ENCODE assay signal across 11 cellular contexts in genomic region chr11:11416502-11416901, GRCh38.
DNase-seq lines count a peak whose midpoint lies in the region; ATAC-seq and TF ChIP-seq lines count a peak whose summit lies in the region.
"Had no signal": no experiment of that assay in that cellular context is flagged by ENCODE, and none has a peak within 500 bp of the region (broad histone marks: within the 10 kb centered on the region; RNA-seq: fewer than 3 reads in every experiment).

No MANE protein-coding gene starts in this region.

- H3K36me3 ChIP-seq in naive thymus-derived CD4-positive, alpha-beta T cell (ENCODE audit: control insufficient read depth in 2 of 3, insufficient read depth in 3 of 3, low read length in 3 of 3): no peaks in the 10 kb centered on the region

- H3K9me3 Mint-ChIP-seq in brain: no peaks in the 10 kb centered on the region
- no peaks in the 10 kb centered on the region for H3K9me3 Mint-ChIP-seq in naive thymus-derived CD4-positive, alpha-beta T cell
- no peaks in the 10 kb centered on the region for H3K9me3 Mint-ChIP-seq in activated T-helper 1 cell treated with anti-CD3 and anti-CD28 coated beads, Interleukin-12 subunit alpha, Interleukin-12 subunit beta, Interleukin-2, Interleukin-4 antibody, amounts not matched to agents 30 ng/mL and 10 ng/mL and 1 ng/mL, durations not matched to agents 14 hours and 24 hours and 36 hours
- H3K9me3 Mint-ChIP-seq: activated T-helper 2 cell treated with anti-CD3 and anti-CD28 coated beads, Interferon-gamma antibody, Interleukin-2, Interleukin-4, amounts not matched to agents 10 μg/mL and 5 μg/mL and 100 μg/mL, durations not matched to agents 14 hours and 24 hours and 36 hours; stimulated activated naive CD8-positive, alpha-beta T cell treated with anti-CD3 and anti-CD28 coated beads, Interleukin-15, amount 100 ng/mL, for 72 hours had no signal

- no peaks in the 10 kb centered on the region for H3K4me1 ChIP-seq in naive thymus-derived CD4-positive, alpha-beta T cell (ENCODE audit: control insufficient read depth in 2 of 2, insufficient read depth in 2 of 2, low read length in 2 of 2)

- DNase-seq in Daoy (ENCODE audit: low read depth) (peak; percentile 90), NAMALWA (ENCODE audit: low spot score) (peak; percentile 5), NCI-H82 (lab: John Stamatoyannopoulos, UW) (no peak)
- no peak for DNase-seq in naive thymus-derived CD4-positive, alpha-beta T cell
- no peak for DNase-seq in activated T-helper 1 cell treated with anti-CD3 and anti-CD28 coated beads, Interleukin-12 subunit alpha, Interleukin-12 subunit beta, Interleukin-2, Interleukin-4 antibody, amounts not matched to agents 30 ng/mL and 10 ng/mL and 1 ng/mL, durations not matched to agents 14 hours and 24 hours and 36 hours (ENCODE audit: low spot score)
- DNase-seq: posterior cingulate gyrus; stimulated activated naive CD8-positive, alpha-beta T cell treated with anti-CD3 and anti-CD28 coated beads, Interleukin-15, amount 100 ng/mL, for 72 hours had no signal

- no peak overlapping the region for H3K27ac ChIP-seq in naive thymus-derived CD4-positive, alpha-beta T cell (ENCODE audit: low read depth, low read length)

- H3K4me3 ChIP-seq in naive thymus-derived CD4-positive, alpha-beta T cell (ENCODE audit: low read length): no peak overlapping the region

- peaks cover 6% of the 10 kb centered on the region for H3K27me3 Mint-ChIP-seq in brain
- H3K27me3 Mint-ChIP-seq in naive thymus-derived CD4-positive, alpha-beta T cell: peaks cover 10 to 40% (median 16%) of the 10 kb centered on the region in 5 donors
- peaks cover 11% of the 10 kb centered on the region for H3K27me3 Mint-ChIP-seq in activated T-helper 1 cell treated with anti-CD3 and anti-CD28 coated beads, Interleukin-12 subunit alpha, Interleukin-12 subunit beta, Interleukin-2, Interleukin-4 antibody, amounts not matched to agents 30 ng/mL and 10 ng/mL and 1 ng/mL, durations not matched to agents 14 hours and 24 hours and 36 hours (ENCODE audit: insufficient read depth)

- H3K27ac Mint-ChIP-seq in brain: peak overlapping the region in 3 of 5 experiments; percentile 36 to 83 (median 81)
- no peak overlapping the region for H3K27ac Mint-ChIP-seq in naive thymus-derived CD4-positive, alpha-beta T cell
- H3K27ac Mint-ChIP-seq in activated T-helper 1 cell treated with anti-CD3 and anti-CD28 coated beads, Interleukin-12 subunit alpha, Interleukin-12 subunit beta, Interleukin-2, Interleukin-4 antibody, amounts not matched to agents 30 ng/mL and 10 ng/mL and 1 ng/mL, durations not matched to agents 14 hours and 24 hours and 36 hours: no peak overlapping the region
- H3K27ac Mint-ChIP-seq: activated T-helper 2 cell treated with anti-CD3 and anti-CD28 coated beads, Interferon-gamma antibody, Interleukin-2, Interleukin-4, amounts not matched to agents 10 μg/mL and 5 μg/mL and 100 μg/mL, durations not matched to agents 14 hours and 24 hours and 36 hours had no signal

- no peaks in the 10 kb centered on the region for H3K36me3 Mint-ChIP-seq in brain
- H3K36me3 Mint-ChIP-seq in naive thymus-derived CD4-positive, alpha-beta T cell: no peaks in the 10 kb centered on the region
- no peaks in the 10 kb centered on the region for H3K36me3 Mint-ChIP-seq in activated T-helper 1 cell treated with anti-CD3 and anti-CD28 coated beads, Interleukin-12 subunit alpha, Interleukin-12 subunit beta, Interleukin-2, Interleukin-4 antibody, amounts not matched to agents 30 ng/mL and 10 ng/mL and 1 ng/mL, durations not matched to agents 14 hours and 24 hours and 36 hours (ENCODE audit: low read depth)

- H3K9me3 ChIP-seq in naive thymus-derived CD4-positive, alpha-beta T cell (ENCODE audit: control insufficient read depth in 2 of 3, low read length in 3 of 3): no peaks in the 10 kb centered on the region

- intact Hi-C loops in naive thymus-derived CD4-positive, alpha-beta T cell (cut with micrococcal nuclease): no loop called here
- intact Hi-C loops in activated T-helper 1 cell treated with anti-CD3 and anti-CD28 coated beads, Interleukin-12 subunit alpha, Interleukin-12 subunit beta, Interleukin-2, Interleukin-4 antibody, amounts not matched to agents 30 ng/mL and 10 ng/mL and 1 ng/mL, durations not matched to agents 14 hours and 24 hours and 36 hours (cut with micrococcal nuclease): no loop called here

- H3K4me1 Mint-ChIP-seq in brain: peaks cover 48% of the 10 kb centered on the region
- H3K4me1 Mint-ChIP-seq in naive thymus-derived CD4-positive, alpha-beta T cell: peaks cover 0 to 8% (median 0%) of the 10 kb centered on the region in 7 donors
- peaks cover 8% of the 10 kb centered on the region for H3K4me1 Mint-ChIP-seq in activated T-helper 1 cell treated with anti-CD3 and anti-CD28 coated beads, Interleukin-12 subunit alpha, Interleukin-12 subunit beta, Interleukin-2, Interleukin-4 antibody, amounts not matched to agents 30 ng/mL and 10 ng/mL and 1 ng/mL, durations not matched to agents 14 hours and 24 hours and 36 hours (ENCODE audit: low read depth)

- no peak overlapping the region for H3K4me3 Mint-ChIP-seq in brain
- H3K4me3 Mint-ChIP-seq in naive thymus-derived CD4-positive, alpha-beta T cell: no peak overlapping the region
- H3K4me3 Mint-ChIP-seq in activated T-helper 1 cell treated with anti-CD3 and anti-CD28 coated beads, Interleukin-12 subunit alpha, Interleukin-12 subunit beta, Interleukin-2, Interleukin-4 antibody, amounts not matched to agents 30 ng/mL and 10 ng/mL and 1 ng/mL, durations not matched to agents 14 hours and 24 hours and 36 hours: no peak overlapping the region
- H3K4me3 Mint-ChIP-seq: stimulated activated naive CD8-positive, alpha-beta T cell treated with anti-CD3 and anti-CD28 coated beads, Interleukin-15, amount 100 ng/mL, for 72 hours had no signal

- TF ChIP-seq CTCF in brain (conservative IDR thresholded peaks at IDR 0.05): no peak

- ATAC-seq in naive thymus-derived CD4-positive, alpha-beta T cell: peak; percentile 68
- ATAC-seq in GM21619 (IDR thresholded peaks at IDR 0.05; ENCODE audit: unreplicated experiment): no peak
- ATAC-seq in GM21825 (IDR thresholded peaks at IDR 0.05; ENCODE audit: unreplicated experiment): no peak
- ATAC-seq: stimulated activated naive CD8-positive, alpha-beta T cell treated with anti-CD3 and anti-CD28 coated beads, Interleukin-15, amount 100 ng/mL, for 72 hours had no signal

- POLR2A ChIA-PET in naive thymus-derived CD4-positive, alpha-beta T cell (lab: Charles Lee): no interaction called here

- CTCF ChIA-PET in naive thymus-derived CD4-positive, alpha-beta T cell (lab: Charles Lee): no interaction called here

- H3K27me3 ChIP-seq in naive thymus-derived CD4-positive, alpha-beta T cell (ENCODE audit: control insufficient read depth in 2 of 2, insufficient read depth in 2 of 2, low read length in 2 of 2): no peaks in the 10 kb centered on the region

Comparison
In these comparisons a context has a peak if more than half of its experiments do, and no peak if none do; other contexts are left out.
1. DNase-seq: peak in Daoy (single experiment) and NAMALWA (single experiment); none in naive thymus-derived CD4-positive, alpha-beta T cell (0 of 9), NCI-H82 (single experiment) and activated T-helper 1 cell treated with anti-CD3 and anti-CD28 coated beads, Interleukin-12 subunit alpha, Interleukin-12 subunit beta, Interleukin-2, Interleukin-4 antibody, amounts not matched to agents 30 ng/mL and 10 ng/mL and 1 ng/mL, durations not matched to agents 14 hours and 24 hours and 36 hours (single experiment).
2. H3K27ac Mint-ChIP-seq: peak in brain (3 of 5); none in naive thymus-derived CD4-positive, alpha-beta T cell (0 of 9) and activated T-helper 1 cell treated with anti-CD3 and anti-CD28 coated beads, Interleukin-12 subunit alpha, Interleukin-12 subunit beta, Interleukin-2, Interleukin-4 antibody, amounts not matched to agents 30 ng/mL and 10 ng/mL and 1 ng/mL, durations not matched to agents 14 hours and 24 hours and 36 hours (single experiment).